Comparison of ENCODE assay signal across 1 cellular context in the genomic region with DNA sequence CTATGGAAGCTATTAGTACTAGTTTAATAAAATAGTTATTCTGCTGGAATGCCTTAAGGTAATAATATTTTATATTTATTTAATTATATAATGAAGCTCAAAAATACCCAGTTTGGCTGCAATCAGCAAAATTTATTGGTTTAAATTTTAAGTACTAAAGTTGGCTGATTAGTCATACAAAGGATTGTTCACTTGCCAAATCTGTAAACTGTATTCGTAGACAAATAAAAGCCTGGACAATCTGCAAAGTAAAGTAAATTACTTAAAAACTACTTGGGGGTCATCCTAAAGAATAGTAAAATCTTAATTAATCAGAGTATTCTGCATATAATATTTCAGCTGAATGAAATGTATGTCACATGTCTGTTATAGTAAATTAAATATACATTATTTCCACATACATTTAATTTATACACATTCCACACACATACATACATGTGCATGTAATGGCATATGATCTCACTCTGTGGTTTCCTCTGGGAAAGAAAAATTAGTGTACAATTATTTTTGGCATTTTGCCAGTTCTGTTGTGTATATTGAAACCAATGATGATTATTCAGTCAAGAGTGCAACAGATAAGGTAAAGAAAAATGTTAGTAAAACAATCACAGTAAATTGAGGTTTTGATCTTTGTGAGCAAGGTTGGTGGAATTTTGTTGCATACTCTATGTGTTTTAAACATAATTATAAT.
A peak's percentile ranks its signal among the peaks of the same experiment; 100 is the strongest.
TF ChIP-seq lines count a peak whose summit lies in the region.

No MANE protein-coding gene starts in this region.

TF ChIP-seq in HepG2, 621 proteins besides CTCF, POLR2A, EP300 and RAD21 (continued from another document):
- TF ChIP-seq LCORL (IDR thresholded peaks at IDR 0.05) (peak; percentile 86), LCORL (CRISPR knock-in tag; IDR thresholded peaks at IDR 0.05) (no peak), NFE2L2 (IDR thresholded peaks at IDR 0.05; ENCODE audit: low read length) (no peak)
